ENCODE assay signal across 6 cellular contexts in the genomic region with DNA sequence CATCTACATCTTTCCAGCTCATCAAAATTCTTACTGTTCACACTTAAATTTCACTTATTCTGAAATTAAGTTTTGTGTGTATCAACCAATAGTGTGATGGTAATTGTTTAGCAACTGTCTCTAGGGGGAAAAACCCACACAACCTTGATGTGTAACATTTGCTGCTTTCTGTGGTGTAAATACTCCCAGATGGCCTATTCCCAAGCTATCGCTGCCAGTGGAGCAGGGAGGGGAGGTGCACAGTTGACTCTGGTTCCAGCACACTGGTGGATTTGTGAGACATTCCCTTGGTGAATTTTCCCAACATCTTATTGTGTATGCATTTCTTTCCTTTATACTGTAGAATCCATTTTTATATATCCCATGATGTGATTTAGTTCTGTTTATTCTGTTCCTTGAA.
"Had no signal": no experiment of that assay in that cellular context is flagged by ENCODE, and none has a peak within 500 bp of the region (broad histone marks: within the 10 kb centered on the region; RNA-seq: fewer than 3 reads in every experiment).

No MANE protein-coding gene starts in this region.

- H3K4me3 Mint-ChIP-seq: IgD-negative memory B cell had no signal

- H3K27me3 Mint-ChIP-seq: IgD-negative memory B cell had no signal

- DNase-seq: IMR-90 had no signal

- FAIRE-seq: HepG2, HTR-8/SVneo, K562 had no signal

- ATAC-seq: HepG2, K562 had no signal

- H3K36me3 Mint-ChIP-seq: IgD-negative memory B cell had no signal

- H3K27ac ChIP-seq: HL-60 had no signal

- H3K4me3 ChIP-seq: K562 had no signal

- H3K27ac Mint-ChIP-seq: IgD-negative memory B cell had no signal
